In genomic region chr1:28280501-28280900, GRCh38 we compare ENCODE assay signal across 2 cellular contexts.
TF ChIP-seq lines count a peak whose summit lies in the region.

No MANE protein-coding gene starts in this region.

TF ChIP-seq in liver, 16 proteins besides CTCF, POLR2A, EP300 and RAD21:
- TF ChIP-seq RXRA (IDR thresholded peaks at IDR 0.05) (peak; percentile 47 to 55), SP1 (IDR thresholded peaks at IDR 0.05) (peak; percentile 36), NR2F2 (IDR thresholded peaks at IDR 0.05) (no peak), YY1 (IDR thresholded peaks at IDR 0.05) (no peak)

TF ChIP-seq in HepG2, 621 proteins besides CTCF, POLR2A, EP300 and RAD21:
- no peak for TF ChIP-seq MYPOP (CRISPR knock-in tag; IDR thresholded peaks at IDR 0.05)
- TF ChIP-seq FOXJ3 (CRISPR knock-in tag; IDR thresholded peaks at IDR 0.05; ENCODE audit: borderline replicate concordance), result no peak
- no peak for TF ChIP-seq FOXM1 (CRISPR knock-in tag; IDR thresholded peaks at IDR 0.05)
- TF ChIP-seq YEATS2 (CRISPR knock-in tag; IDR thresholded peaks at IDR 0.05; ENCODE audit: borderline replicate concordance), result no peak
- TF ChIP-seq ZNF652 (CRISPR knock-in tag; IDR thresholded peaks at IDR 0.05; ENCODE audit: borderline replicate concordance, low read depth), result no peak
- TF ChIP-seq, protein P1, sequence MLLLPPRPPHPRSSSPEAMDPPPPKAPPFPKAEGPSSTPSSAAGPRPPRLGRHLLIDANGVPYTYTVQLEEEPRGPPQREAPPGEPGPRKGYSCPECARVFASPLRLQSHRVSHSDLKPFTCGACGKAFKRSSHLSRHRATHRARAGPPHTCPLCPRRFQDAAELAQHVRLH (CRISPR knock-in tag; IDR thresholded peaks at IDR 0.05; ENCODE audit: borderline replicate concordance, low read depth), result no peak
- TF ChIP-seq PLSCR1 (CRISPR knock-in tag; IDR thresholded peaks at IDR 0.05; ENCODE audit: borderline replicate concordance), result no peak
- TF ChIP-seq ZNF180 (CRISPR knock-in tag; IDR thresholded peaks at IDR 0.05; ENCODE audit: borderline replicate concordance, low read depth), result no peak
- no peak for TF ChIP-seq PHF5A (CRISPR knock-in tag; IDR thresholded peaks at IDR 0.05; ENCODE audit: low read depth, unreplicated experiment)
- TF ChIP-seq ZNF124 (CRISPR knock-in tag; IDR thresholded peaks at IDR 0.05), result no peak
- TF ChIP-seq ZSCAN20 (CRISPR knock-in tag; IDR thresholded peaks at IDR 0.05; ENCODE audit: borderline replicate concordance), result no peak
- TF ChIP-seq SPEN (CRISPR knock-in tag; IDR thresholded peaks at IDR 0.05; ENCODE audit: low read depth), result no peak
- TF ChIP-seq NR2F1 (CRISPR knock-in tag; IDR thresholded peaks at IDR 0.05), result no peak
- no peak for TF ChIP-seq HOXD1 (CRISPR knock-in tag; IDR thresholded peaks at IDR 0.05)
- no peak for TF ChIP-seq SAFB2 (CRISPR knock-in tag; IDR thresholded peaks at IDR 0.05; ENCODE audit: borderline replicate concordance, low read depth)
- no peak for TF ChIP-seq GATAD2A (CRISPR knock-in tag; IDR thresholded peaks at IDR 0.05)
- TF ChIP-seq GPN1 (CRISPR knock-in tag; IDR thresholded peaks at IDR 0.05; ENCODE audit: borderline replicate concordance), result no peak
- TF ChIP-seq, protein P2, sequence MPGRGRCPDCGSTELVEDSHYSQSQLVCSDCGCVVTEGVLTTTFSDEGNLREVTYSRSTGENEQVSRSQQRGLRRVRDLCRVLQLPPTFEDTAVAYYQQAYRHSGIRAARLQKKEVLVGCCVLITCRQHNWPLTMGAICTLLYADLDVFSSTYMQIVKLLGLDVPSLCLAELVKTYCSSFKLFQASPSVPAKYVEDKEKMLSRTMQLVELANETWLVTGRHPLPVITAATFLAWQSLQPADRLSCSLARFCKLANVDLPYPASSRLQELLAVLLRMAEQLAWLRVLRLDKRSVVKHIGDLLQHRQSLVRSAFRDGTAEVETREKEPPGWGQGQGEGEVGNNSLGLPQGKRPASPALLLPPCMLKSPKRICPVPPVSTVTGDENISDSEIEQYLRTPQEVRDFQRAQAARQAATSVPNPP (CRISPR knock-in tag; IDR thresholded peaks at IDR 0.05), result no peak
